Comparison of ENCODE assay signal across 30 cellular contexts in the genomic region with DNA sequence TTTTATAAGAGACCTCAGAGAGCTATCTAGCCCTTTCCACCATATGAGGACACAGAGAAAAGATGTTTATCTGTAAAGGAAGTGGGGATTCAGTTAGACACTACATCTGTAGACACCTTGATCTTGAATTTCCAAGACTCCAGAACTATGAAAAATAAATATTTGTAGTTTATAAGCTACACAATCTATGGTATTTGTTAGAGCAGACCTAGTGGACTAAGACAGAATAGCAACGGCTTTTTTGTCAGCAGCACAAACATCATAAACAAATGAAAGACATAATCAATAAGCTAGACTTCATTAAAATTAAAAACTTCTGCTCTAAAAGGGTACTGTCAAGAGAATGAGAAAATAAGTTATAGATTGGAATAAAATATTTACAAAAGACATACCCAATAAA.
"Had no signal": no experiment of that assay in that cellular context is flagged by ENCODE, and none has a peak within 500 bp of the region (broad histone marks: within the 10 kb centered on the region; RNA-seq: fewer than 3 reads in every experiment).

No MANE protein-coding gene starts in this region.

- FAIRE-seq: keratinocyte had no signal

- DNase-seq: activated B cell treated with CpG ODN at 0.5 μM for 24 hours; activated CD4-positive, alpha-beta T cell treated with anti-CD3 and anti-CD28 coated beads, Interleukin-2, amount 50 U/mL, for 1 hour; activated CD8-positive, alpha-beta memory T cell treated with anti-CD3 and anti-CD28 coated beads, Interleukin-2, amount 10 ng/mL, durations not matched to agents 7 days and 5 days; activated CD8-positive, alpha-beta T cell treated with anti-CD3 and anti-CD28 coated beads, Interleukin-2, amount 10 ng/mL, durations not matched to agents 7 days and 5 days; activated naive CD4-positive, alpha-beta T cell; activated T-cell treated with anti-CD3 and anti-CD28 coated beads, Interleukin-2, amount 50 U/mL, for 72 hours; anterior cingulate cortex; cerebellar nuclear complex; colonic mucosa; effector CD8-positive, alpha-beta T cell; erythroblast; head of caudate nucleus; hippocampal formation; left cardiac atrium; stimulated activated CD4-positive, alpha-beta T cell treated with anti-CD3 and anti-CD28 coated beads, Interleukin-12 subunit alpha, Interleukin-12 subunit beta, amount 100 ng/mL, for 4 hours; stimulated activated CD4-positive, alpha-beta T cell treated with anti-CD3 and anti-CD28 coated beads, Interleukin-4, amount 100 ng/mL, for 1 hour; uterus had no signal

- H3K9me3 Mint-ChIP-seq: type B pancreatic cell had no signal

- H3K27ac ChIP-seq: colonic mucosa, gastroesophageal sphincter, neutrophil, skin epidermis, thoracic aorta, uterus had no signal

- ATAC-seq: activated CD8-positive, alpha-beta memory T cell treated with anti-CD3 and anti-CD28 coated beads, Interleukin-2, amount 10 ng/mL, durations not matched to agents 7 days and 5 days; activated CD8-positive, alpha-beta T cell treated with anti-CD3 and anti-CD28 coated beads, Interleukin-2, amount 10 ng/mL, durations not matched to agents 7 days and 5 days; activated naive CD4-positive, alpha-beta T cell treated with anti-CD3 and anti-CD28 coated beads, Interleukin-2, amount 50 U/mL, for 72 hours; activated T-cell treated with anti-CD3 and anti-CD28 coated beads, Interleukin-2, amount 50 U/mL, for 72 hours; gastroesophageal sphincter; left cardiac atrium; left ventricle myocardium superior; sciatic nerve; stimulated activated effector memory CD8-positive, alpha-beta T cell treated with anti-CD3 and anti-CD28 coated beads, Interleukin-12 subunit alpha, Interleukin-12 subunit beta, amount 100 ng/mL, for 72 hours had no signal

- H3K27me3 Mint-ChIP-seq: activated B cell treated with CpG ODN at 0.5 μM for 24 hours; activated CD8-positive, alpha-beta memory T cell treated with anti-CD3 and anti-CD28 coated beads, Interleukin-2, amount 10 ng/mL, durations not matched to agents 7 days and 5 days; stimulated activated naive CD8-positive, alpha-beta T cell treated with anti-CD3 and anti-CD28 coated beads, Interleukin-15, Interleukin-2, amounts not matched to agents 100 ng/mL and 50 ng/mL, for 24 hours; type B pancreatic cell had no signal

- H3K36me3 Mint-ChIP-seq: activated CD8-positive, alpha-beta memory T cell treated with anti-CD3 and anti-CD28 coated beads, Interleukin-2, amount 10 ng/mL, durations not matched to agents 7 days and 5 days; stimulated activated effector memory CD8-positive, alpha-beta T cell treated with anti-CD3 and anti-CD28 coated beads, Interleukin-12 subunit alpha, Interleukin-12 subunit beta, amount 100 ng/mL, for 72 hours; type B pancreatic cell had no signal

- H3K4me3 ChIP-seq: colonic mucosa, gastroesophageal sphincter, skin epidermis, thoracic aorta, uterus had no signal

- H3K9me3 ChIP-seq: colonic mucosa, gastroesophageal sphincter, neutrophil, thoracic aorta, uterus had no signal

- H3K4me1 Mint-ChIP-seq: activated B cell treated with CpG ODN at 0.5 μM for 24 hours; activated CD8-positive, alpha-beta memory T cell treated with anti-CD3 and anti-CD28 coated beads, Interleukin-2, amount 10 ng/mL, durations not matched to agents 7 days and 5 days; nephron; stimulated activated effector memory CD8-positive, alpha-beta T cell treated with anti-CD3 and anti-CD28 coated beads, Interleukin-12 subunit alpha, Interleukin-12 subunit beta, amount 100 ng/mL, for 72 hours had no signal

- H3K4me1 ChIP-seq: colonic mucosa, gastroesophageal sphincter, uterus had no signal

- H3K4me3 Mint-ChIP-seq: activated B cell treated with CpG ODN at 0.5 μM for 24 hours; activated CD8-positive, alpha-beta memory T cell treated with anti-CD3 and anti-CD28 coated beads, Interleukin-2, amount 10 ng/mL, durations not matched to agents 7 days and 5 days; activated CD8-positive, alpha-beta T cell treated with anti-CD3 and anti-CD28 coated beads, Interleukin-2, amount 10 ng/mL, durations not matched to agents 7 days and 5 days; activated T-cell treated with anti-CD3 and anti-CD28 coated beads, Interleukin-2, amount 50 U/mL, for 72 hours; nephron; stimulated activated effector memory CD8-positive, alpha-beta T cell treated with anti-CD3 and anti-CD28 coated beads, Interleukin-12 subunit alpha, Interleukin-12 subunit beta, amount 100 ng/mL, for 72 hours; stimulated activated naive CD8-positive, alpha-beta T cell treated with anti-CD3 and anti-CD28 coated beads, Interleukin-15, Interleukin-2, amounts not matched to agents 100 ng/mL and 50 ng/mL, for 24 hours; T-helper 2 cell treated with Interferon-gamma antibody and Interleukin-4, amounts not matched to agents 5 μg/mL and 100 μg/mL, for 36 hours; type B pancreatic cell had no signal

- H3K27ac Mint-ChIP-seq: activated B cell treated with CpG ODN at 0.5 μM for 24 hours; activated CD8-positive, alpha-beta memory T cell treated with anti-CD3 and anti-CD28 coated beads, Interleukin-2, amount 10 ng/mL, durations not matched to agents 7 days and 5 days; activated CD8-positive, alpha-beta T cell treated with anti-CD3 and anti-CD28 coated beads, Interleukin-2, amount 10 ng/mL, durations not matched to agents 7 days and 5 days; activated naive CD4-positive, alpha-beta T cell treated with anti-CD3 and anti-CD28 coated beads, Interleukin-2, amount 50 U/mL, for 72 hours; activated T-cell treated with anti-CD3 and anti-CD28 coated beads, Interleukin-2, amount 50 U/mL, for 72 hours; nephron; stimulated activated effector memory CD8-positive, alpha-beta T cell treated with anti-CD3 and anti-CD28 coated beads, Interleukin-12 subunit alpha, Interleukin-12 subunit beta, amount 100 ng/mL, for 72 hours; stimulated activated naive CD8-positive, alpha-beta T cell treated with anti-CD3 and anti-CD28 coated beads, Interleukin-15, Interleukin-2, amounts not matched to agents 100 ng/mL and 50 ng/mL, for 24 hours; T-helper 2 cell treated with Interferon-gamma antibody and Interleukin-4, amounts not matched to agents 5 μg/mL and 100 μg/mL, for 36 hours; type B pancreatic cell had no signal

- H3K36me3 ChIP-seq: colonic mucosa, gastroesophageal sphincter, neutrophil, thoracic aorta, uterus had no signal

- H3K27me3 ChIP-seq: colonic mucosa, gastroesophageal sphincter, neutrophil, uterus had no signal
